In the genomic region with DNA sequence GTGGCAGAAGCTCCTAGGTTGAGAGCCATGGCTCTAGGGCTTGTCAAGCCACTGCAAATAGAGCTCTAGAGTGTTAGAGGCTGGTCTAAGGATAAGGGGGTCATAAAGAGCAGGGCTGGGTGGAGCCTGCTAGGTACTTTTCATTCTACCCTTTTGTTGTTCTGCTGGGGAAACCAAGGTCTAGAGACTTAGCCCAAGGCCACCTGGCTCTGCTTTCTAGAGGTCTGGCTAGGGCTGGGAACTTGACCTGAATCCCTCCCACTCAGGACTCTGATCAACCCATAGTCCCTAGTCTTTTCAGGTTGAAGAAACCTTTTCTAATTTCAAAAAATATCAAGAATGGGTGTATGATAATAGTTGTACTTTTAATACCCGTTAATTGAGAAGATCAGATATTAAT, we compare ENCODE assay signal across 21 cellular contexts.
"Had no signal": no experiment of that assay in that cellular context is flagged by ENCODE, and none has a peak within 500 bp of the region (broad histone marks: within the 10 kb centered on the region; RNA-seq: fewer than 3 reads in every experiment).

No MANE protein-coding gene starts in this region.

- H3K36me3 ChIP-seq: pancreas, sigmoid colon, upper lobe of right lung had no signal

- H3K27ac ChIP-seq: esophagus muscularis mucosa, pancreas, upper lobe of right lung had no signal

- H3K9me3 Mint-ChIP-seq: activated CD4-positive, alpha-beta memory T cell treated with anti-CD3 and anti-CD28 coated beads, Interleukin-2, amount 10 ng/mL, durations not matched to agents 7 days and 5 days; activated naive CD4-positive, alpha-beta T cell treated with anti-CD3 and anti-CD28 coated beads, Interleukin-2, amount 10 ng/mL, durations not matched to agents 7 days and 5 days; activated T-cell treated with anti-CD3 and anti-CD28 coated beads, Interleukin-2, amount 50 U/mL, for 24 hours; naive thymus-derived CD8-positive, alpha-beta T cell; stimulated activated naive CD8-positive, alpha-beta T cell treated with anti-CD3 and anti-CD28 coated beads, Interleukin-15, amount 100 ng/mL, for 72 hours; T-helper 2 cell treated with Interferon-gamma antibody and Interleukin-4, amounts not matched to agents 5 μg/mL and 100 μg/mL, for 36 hours had no signal

- H3K4me3 Mint-ChIP-seq: activated CD4-positive, alpha-beta memory T cell treated with anti-CD3 and anti-CD28 coated beads, Interleukin-2, amount 10 ng/mL, durations not matched to agents 7 days and 5 days; activated naive CD4-positive, alpha-beta T cell treated with anti-CD3 and anti-CD28 coated beads, Interleukin-2, amount 10 ng/mL, durations not matched to agents 7 days and 5 days; activated T-cell treated with anti-CD3 and anti-CD28 coated beads, Interleukin-2, amount 50 U/mL, for 24 hours; stimulated activated naive CD8-positive, alpha-beta T cell treated with anti-CD3 and anti-CD28 coated beads, Interleukin-15, amount 100 ng/mL, for 72 hours; T-helper 2 cell treated with Interferon-gamma antibody and Interleukin-4, amounts not matched to agents 5 μg/mL and 100 μg/mL, for 36 hours had no signal

- H3K27ac Mint-ChIP-seq: activated CD4-positive, alpha-beta memory T cell treated with anti-CD3 and anti-CD28 coated beads, Interleukin-2, amount 10 ng/mL, durations not matched to agents 7 days and 5 days; activated naive CD4-positive, alpha-beta T cell treated with anti-CD3 and anti-CD28 coated beads, Interleukin-2, amount 10 ng/mL, durations not matched to agents 7 days and 5 days; stimulated activated naive CD8-positive, alpha-beta T cell treated with anti-CD3 and anti-CD28 coated beads, Interleukin-15, amount 100 ng/mL, for 72 hours; T-helper 2 cell treated with Interferon-gamma antibody and Interleukin-4, amounts not matched to agents 5 μg/mL and 100 μg/mL, for 36 hours had no signal

- H3K27me3 Mint-ChIP-seq: activated CD4-positive, alpha-beta memory T cell treated with anti-CD3 and anti-CD28 coated beads, Interleukin-2, amount 10 ng/mL, durations not matched to agents 7 days and 5 days; activated naive CD4-positive, alpha-beta T cell treated with anti-CD3 and anti-CD28 coated beads, Interleukin-2, amount 10 ng/mL, durations not matched to agents 7 days and 5 days; activated T-cell treated with anti-CD3 and anti-CD28 coated beads, Interleukin-2, amount 50 U/mL, for 24 hours; naive thymus-derived CD8-positive, alpha-beta T cell; stimulated activated naive CD8-positive, alpha-beta T cell treated with anti-CD3 and anti-CD28 coated beads, Interleukin-15, amount 100 ng/mL, for 72 hours had no signal

- H3K4me3 ChIP-seq: esophagus muscularis mucosa, gastroesophageal sphincter, heart left ventricle, pancreas, sigmoid colon, spleen, testis, upper lobe of right lung had no signal

- H3K9me3 ChIP-seq: esophagus muscularis mucosa, gastroesophageal sphincter, heart left ventricle, pancreas, sigmoid colon, spleen, testis, upper lobe of right lung had no signal

- DNase-seq: activated CD4-positive, alpha-beta memory T cell treated with anti-CD3 and anti-CD28 coated beads, Interleukin-2, amount 10 ng/mL, durations not matched to agents 7 days and 5 days; activated CD4-positive, alpha-beta T cell treated with anti-CD3 and anti-CD28 coated beads for 48 hours; activated CD4-positive, CD25-positive, alpha-beta regulatory T cell; activated naive CD4-positive, alpha-beta T cell treated with anti-CD3 and anti-CD28 coated beads, Interleukin-2, amount 10 ng/mL, durations not matched to agents 7 days and 5 days; activated T-cell treated with anti-CD3 and anti-CD28 coated beads, Interleukin-2, amount 50 U/mL, for 24 hours; aorta; cortex of kidney; effector CD4-positive, alpha-beta T cell; heart left ventricle; kidney glomerular epithelial cell; left ventricle myocardium superior; naive thymus-derived CD8-positive, alpha-beta T cell; pancreas; sigmoid colon; spleen; stimulated activated naive CD8-positive, alpha-beta T cell treated with anti-CD3 and anti-CD28 coated beads, Interleukin-15, amount 100 ng/mL, for 72 hours; testis; upper lobe of right lung had no signal

- ATAC-seq: gastroesophageal sphincter; heart left ventricle; left ventricle myocardium superior; naive thymus-derived CD8-positive, alpha-beta T cell; stimulated activated naive CD8-positive, alpha-beta T cell treated with anti-CD3 and anti-CD28 coated beads, Interleukin-15, amount 100 ng/mL, for 72 hours; upper lobe of right lung had no signal

- H3K27me3 ChIP-seq: esophagus muscularis mucosa, gastroesophageal sphincter, heart left ventricle, pancreas, sigmoid colon, spleen, testis, upper lobe of right lung had no signal
